11 cellular contexts compared by ENCODE assay signal in genomic region chrX:105823092-105823454, GRCh38. TPM values are rescaled to one million over a fixed set of nuclear protein-coding genes. Genes with fewer than 3 reads are reported as not detected.
DNase-seq lines count a peak whose midpoint lies in the region; ATAC-seq, FAIRE-seq and TF ChIP-seq lines count a peak whose summit lies in the region.
"Had no signal": no experiment of that assay in that cellular context is flagged by ENCODE, and none has a peak within 500 bp of the region (broad histone marks: within the 10 kb centered on the region; RNA-seq: fewer than 3 reads in every experiment).

No MANE protein-coding gene starts in this region.

- H3K36me3 ChIP-seq in HUES6 (ENCODE audit: control insufficient read depth, insufficient read depth, low read length) (no peaks in the 10 kb centered on the region), ectodermal cell (ENCODE audit: control insufficient read depth, insufficient read depth, low read length) (no peaks in the 10 kb centered on the region), kidney (ENCODE audit: control insufficient read depth in 1 of 2, insufficient read depth in 2 of 2, low read length in 2 of 2) (no peaks in the 10 kb centered on the region), A673 (ENCODE audit: insufficient read depth, low read length, poor library complexity, severe bottlenecking) (no peaks in the 10 kb centered on the region)

- no peak for ATAC-seq in HG02678 (IDR thresholded peaks at IDR 0.05; ENCODE audit: unreplicated experiment)
- ATAC-seq: naive thymus-derived CD8-positive, alpha-beta T cell had no signal

- H3K27ac ChIP-seq in HUES6 (ENCODE audit: low read depth, low read length), result no peak overlapping the region
- no peak overlapping the region for H3K27ac ChIP-seq in ectodermal cell (ENCODE audit: insufficient read depth, low read depth, low read length, poor library complexity, severe bottlenecking)
- no peak overlapping the region for H3K27ac ChIP-seq in kidney (ENCODE audit: low read depth in 2 of 2, low read length in 2 of 2)
- no peak overlapping the region for H3K27ac ChIP-seq in A673 (ENCODE audit: low read depth, low read length, poor library complexity, severe bottlenecking)

- no peaks in the 10 kb centered on the region for H3K9me3 ChIP-seq in HUES6 (ENCODE audit: control insufficient read depth, insufficient read depth, low read depth, low read length)
- H3K9me3 ChIP-seq in ectodermal cell (ENCODE audit: control insufficient read depth, low read length), result no peaks in the 10 kb centered on the region
- H3K9me3 ChIP-seq in kidney (ENCODE audit: control insufficient read depth in 1 of 2, low read length in 2 of 2), result no peaks in the 10 kb centered on the region
- H3K9me3 ChIP-seq in A673 (ENCODE audit: low read depth, low read length, poor library complexity, severe bottlenecking), result no peaks in the 10 kb centered on the region

- H3K27me3 ChIP-seq in HUES6 (ENCODE audit: control insufficient read depth, insufficient read depth, low read length) (peaks cover 53% of the 10 kb centered on the region), ectodermal cell (ENCODE audit: control insufficient read depth, insufficient read depth, low read length, poor library complexity, severe bottlenecking) (peaks cover 49% of the 10 kb centered on the region), A673 (replicated peaks; ENCODE audit: insufficient read depth, low read depth, low read length, poor library complexity) (peaks cover 14% of the 10 kb centered on the region)

- TF ChIP-seq CTCF in kidney (IDR thresholded peaks at IDR 0.05; ENCODE audit: borderline replicate concordance, extremely low read depth, insufficient read depth), result no peak
- TF ChIP-seq CTCF in A673 (conservative IDR thresholded peaks at IDR 0.05; ENCODE audit: low read depth, low read length), result no peak

- DNase-seq in kidney, result peak; percentile 36
- no peak for DNase-seq in skeletal muscle cell (ENCODE audit: low read depth)
- DNase-seq in NCI-H2196 (lab: John Stamatoyannopoulos, UW; ENCODE audit: unreplicated experiment), result no peak
- DNase-seq in A673 (ENCODE audit: low spot score), result no peak
- DNase-seq in cortex of kidney (lab: John Stamatoyannopoulos, UW), result no peak
- DNase-seq: CD4-positive, CD25-positive, alpha-beta regulatory T cell; naive thymus-derived CD8-positive, alpha-beta T cell; SHP77 treated with DMSO at 0.1 percent for 48 hours had no signal

- FAIRE-seq in kidney (lab: Jason Lieb, UNC), result no peak

- H3K9ac ChIP-seq in HUES6 (ENCODE audit: low read length), result peak overlapping the region; percentile 63
- H3K9ac ChIP-seq in kidney (ENCODE audit: low read length in 2 of 2), result no peak overlapping the region

- POLR2A ChIA-PET in A673 (lab: Charles Lee; ENCODE audit: low non-redundant PET), result no interaction called here

- CTCF ChIA-PET in A673 (lab: Charles Lee), result no interaction called here

- H3K4me3 ChIP-seq in HUES6 (ENCODE audit: low read depth, low read length) (peak overlapping the region; percentile 57), ectodermal cell (ENCODE audit: insufficient read depth, low read depth, low read length) (peak overlapping the region; percentile 6), kidney (ENCODE audit: low read length in 2 of 2) (peak overlapping the region; percentile 12 to 48), skeletal muscle cell (ENCODE audit: low read depth, low read length) (peak overlapping the region; percentile 56), A673 (ENCODE audit: low read depth, low read length, poor library complexity, severe bottlenecking) (no peak overlapping the region)

- WGBS in ectodermal cell, 2 experiments, result 4 to 12% methylated on average over 14 to 16 of the region's 17 CpGs

- intact Hi-C loops in kidney (cut with DNase I), result no loop called here
- intact Hi-C loops in A673 (cut with micrococcal nuclease; ENCODE audit: unreplicated experiment), result no loop called here

- peaks cover 15% of the 10 kb centered on the region for H3K4me1 ChIP-seq in HUES6 (ENCODE audit: control insufficient read depth, insufficient read depth, low read length)
- H3K4me1 ChIP-seq in ectodermal cell (ENCODE audit: control insufficient read depth, insufficient read depth, low read length), result no peaks in the 10 kb centered on the region
- H3K4me1 ChIP-seq in kidney (ENCODE audit: control insufficient read depth in 1 of 2, insufficient read depth in 1 of 2, low read depth in 1 of 2, low read length in 2 of 2), result peaks cover 0 to 3% of the 10 kb centered on the region in 2 donors
- H3K4me1 ChIP-seq in A673 (ENCODE audit: insufficient read depth, low read length, poor library complexity, severe bottlenecking), result no peaks in the 10 kb centered on the region

- BruUV-seq in A673 (replicated peaks; lab: Mats Ljungman, UMichigan), result no TSS peak

RNA-seq across cellular contexts. Expression of gene NRK, which starts 0.7 kb away (rescaled TPM):
- not detected for polyA plus RNA-seq in ectodermal cell (2013, experiment 1 of 4)
- polyA plus RNA-seq in ectodermal cell (2013, experiment 2 of 4), result 0.23 TPM
- polyA plus RNA-seq in ectodermal cell (2013, experiment 3 of 4), result 0.27 TPM
- polyA plus RNA-seq in ectodermal cell (2013, experiment 4 of 4), result 0.24 TPM
- total RNA-seq in kidney (5.0 TPM), A673 (2021) (not detected in 2 replicates)
- 7.9 TPM for polyA plus RNA-seq in kidney (ENCODE audit: insufficient read depth, low read depth, low replicate concordance)
- total RNA-seq: CD4-positive, CD25-positive, alpha-beta regulatory T cell; naive thymus-derived CD8-positive, alpha-beta T cell had no signal
- polyA plus RNA-seq: CD4-positive, CD25-positive, alpha-beta regulatory T cell; naive thymus-derived CD8-positive, alpha-beta T cell had no signal
